8 cellular contexts compared by ENCODE assay signal in genomic region chr1:58785424-58786058, GRCh38. TPM values are rescaled to one million over a fixed set of nuclear protein-coding genes. Genes with fewer than 3 reads are reported as not detected.
DNase-seq lines count a peak whose midpoint lies in the region; ATAC-seq and TF ChIP-seq lines count a peak whose summit lies in the region.

No MANE protein-coding gene starts in this region.

- in situ Hi-C loops in brain microvascular endothelial cell (cut with HindIII; ENCODE audit: low pct_ligation_motif_present, low sequenced_read_pairs): no loop called here

- no peaks in the 10 kb centered on the region for H3K9me2 ChIP-seq in Karpas-422 (replicated peaks; ENCODE audit: insufficient read depth, low read length)
- H3K9me2 ChIP-seq in SK-N-SH: no peaks in the 10 kb centered on the region

- H3K27ac ChIP-seq in BLaER1 treated with 17β-estradiol and CSF1 and Interleukin-3, amounts not matched to agents 10 nM and 100 nM: peak overlapping the region; percentile 93 to 100 (median 97); a peak in 21 of 22 replicates
- H3K27ac ChIP-seq in Karpas-422 (ENCODE audit: low read length) (no peak overlapping the region), SK-N-SH (ENCODE audit: low read depth in 2 of 2, low read length in 1 of 2) (peak overlapping the region; percentile 68 to 98), brain microvascular endothelial cell (peak overlapping the region; percentile 95)

- no peak for ATAC-seq in GM21576 (IDR thresholded peaks at IDR 0.05; ENCODE audit: unreplicated experiment)

- TF ChIP-seq EP300 in SK-N-SH (IDR thresholded peaks at IDR 0.05; ENCODE audit: borderline replicate concordance in 1 of 2, low read depth in 1 of 2, low read length in 1 of 2): peak in 1 of 2 experiments; percentile 34; a peak in 1 of 4 replicates

- peaks cover 0 to 5% (median 0%) of the 10 kb centered on the region in 11 experiments; a peak in 4 of 22 replicates for H3K27me3 ChIP-seq in BLaER1 treated with 17β-estradiol and CSF1 and Interleukin-3, amounts not matched to agents 10 nM and 100 nM
- H3K27me3 ChIP-seq in Karpas-422 (ENCODE audit: low read length) (no peaks in the 10 kb centered on the region; the same call in 1 of the 2 replicates), SK-N-SH (ENCODE audit: insufficient read depth) (no peaks in the 10 kb centered on the region), brain microvascular endothelial cell (replicated peaks) (no peaks in the 10 kb centered on the region), kidney epithelial cell (ENCODE audit: control insufficient read depth, insufficient read depth, low read length) (no peaks in the 10 kb centered on the region)

- H3K9me3 ChIP-seq in BLaER1 treated with 17β-estradiol and CSF1 and Interleukin-3, amounts not matched to agents 10 nM and 100 nM (replicated peaks in 1 of 11): peaks cover 0 to 16% (median 11%) of the 10 kb centered on the region in 11 experiments; a peak in 13 of 22 replicates
- H3K9me3 ChIP-seq in Karpas-422 (ENCODE audit: low read length): no peaks in the 10 kb centered on the region
- no peaks in the 10 kb centered on the region for H3K9me3 ChIP-seq in SK-N-SH

- DNase-seq in Karpas-422 (peak; percentile 47), SK-N-SH (no peak), brain microvascular endothelial cell (no peak), kidney epithelial cell (ENCODE audit: low read depth) (peak; percentile 81), 8988T (no peak)
- peak; percentile 8 for DNase-seq in stimulated activated CD4-positive, alpha-beta T cell treated with anti-CD3 and anti-CD28 coated beads, Interleukin-15, amount 100 ng/mL, for 1 hour (ENCODE audit: low read depth in 1 of 2, low spot score in 1 of 2)

- H2AFZ ChIP-seq in Karpas-422 (ENCODE audit: low read length) (peak overlapping the region; percentile 96; the same call in 1 of the 2 replicates), SK-N-SH (ENCODE audit: low read depth) (peak overlapping the region; percentile 92)

- H3K9ac ChIP-seq in BLaER1 treated with 17β-estradiol and CSF1 and Interleukin-3, amounts not matched to agents 10 nM and 100 nM: peak overlapping the region; percentile 90 to 100 (median 96)
- H3K9ac ChIP-seq in Karpas-422 (ENCODE audit: low read length): peak overlapping the region; percentile 88
- H3K9ac ChIP-seq in SK-N-SH: peak overlapping the region; percentile 98

- H3K36me3 ChIP-seq in BLaER1 treated with 17β-estradiol and CSF1 and Interleukin-3, amounts not matched to agents 10 nM and 100 nM: peaks cover 0 to 25% (median 0%) of the 10 kb centered on the region in 11 experiments; a peak in 7 of 22 replicates
- H3K36me3 ChIP-seq in Karpas-422 (ENCODE audit: insufficient read depth, low read length): no peaks in the 10 kb centered on the region
- H3K36me3 ChIP-seq in SK-N-SH (replicated peaks in 1 of 2; ENCODE audit: control insufficient read depth in 1 of 2, insufficient read depth in 2 of 2, low read length in 1 of 2): peaks cover 10 to 25% of the 10 kb centered on the region in 2 experiments
- peaks cover 16% of the 10 kb centered on the region for H3K36me3 ChIP-seq in brain microvascular endothelial cell (replicated peaks)
- peaks cover 4% of the 10 kb centered on the region for H3K36me3 ChIP-seq in kidney epithelial cell (ENCODE audit: control insufficient read depth, insufficient read depth, low read length)

- WGBS in SK-N-SH (ENCODE audit: low lambda C conversion rate): 6% methylated on average over 13 of the region's 14 CpGs

- CTCF ChIA-PET in SK-N-SH (lab: Yijun Ruan, JAX): interaction anchor here (0.6 to 4.6 kb wide), 11 partner anchors 10 to 1007 kb away, joined by 3 to 27 read pairs (median 3); no protein-coding TSS in a partner anchor

- no peaks in the 10 kb centered on the region for H3K79me2 ChIP-seq in Karpas-422 (ENCODE audit: low read length)
- peaks cover 32% of the 10 kb centered on the region for H3K79me2 ChIP-seq in SK-N-SH (ENCODE audit: insufficient read depth)

- TF ChIP-seq CTCF in SK-N-SH (IDR thresholded peaks at IDR 0.05): no peak
- TF ChIP-seq CTCF in brain microvascular endothelial cell (IDR thresholded peaks at IDR 0.05; ENCODE audit: low read depth, low read length, missing control alignments): no peak
- no peak for TF ChIP-seq CTCF in kidney epithelial cell (IDR thresholded peaks at IDR 0.05; ENCODE audit: insufficient read depth, low read length, poor library complexity, severe bottlenecking)

- H4K20me1 ChIP-seq in BLaER1 treated with 17β-estradiol and CSF1 and Interleukin-3, amounts not matched to agents 10 nM and 100 nM: peaks cover 22 to 33% (median 32%) of the 10 kb centered on the region in 11 experiments; a peak in 19 of 22 replicates
- H4K20me1 ChIP-seq in Karpas-422 (ENCODE audit: insufficient read depth, low read depth, low read length): 0 out of 2 replicates have a peak, but pooled peaks cover 5% of the 10 kb centered on the region
- peaks cover 32% of the 10 kb centered on the region for H4K20me1 ChIP-seq in SK-N-SH (ENCODE audit: insufficient read depth)

- TF ChIP-seq RAD21 in SK-N-SH (IDR thresholded peaks at IDR 0.05; ENCODE audit: low read length): no peak

- POLR2A ChIA-PET in SK-N-SH (lab: Yijun Ruan, JAX): no interaction called here

- peak overlapping the region; percentile 77 to 99 (median 90) for H3K4me3 ChIP-seq in BLaER1 treated with 17β-estradiol and CSF1 and Interleukin-3, amounts not matched to agents 10 nM and 100 nM
- H3K4me3 ChIP-seq in Karpas-422 (ENCODE audit: low read length) (peak overlapping the region; percentile 83), SK-N-SH (ENCODE audit: low read depth in 2 of 2, low read length in 1 of 2) (peak overlapping the region; percentile 74 to 86), brain microvascular endothelial cell (ENCODE audit: low read depth, low read length) (peak overlapping the region; percentile 75), kidney epithelial cell (ENCODE audit: low read depth, low read length) (peak overlapping the region; percentile 62)

- peaks cover 16 to 32% (median 20%) of the 10 kb centered on the region in 10 experiments for H3K4me1 ChIP-seq in BLaER1 treated with 17β-estradiol and CSF1 and Interleukin-3, amounts not matched to agents 10 nM and 100 nM
- H3K4me1 ChIP-seq in Karpas-422 (ENCODE audit: low read length) (peaks cover 35% of the 10 kb centered on the region), SK-N-SH (ENCODE audit: control insufficient read depth in 1 of 2, insufficient read depth in 2 of 2, low read depth in 1 of 2, low read length in 1 of 2) (peaks cover 5 to 25% of the 10 kb centered on the region in 2 experiments; a peak in 2 of 4 replicates)

- peaks cover 15% of the 10 kb centered on the region for H3F3A ChIP-seq in SK-N-SH (replicated peaks; ENCODE audit: insufficient read depth)

- peak overlapping the region; percentile 90 to 99 (median 96) for H3K4me2 ChIP-seq in BLaER1 treated with 17β-estradiol and CSF1 and Interleukin-3, amounts not matched to agents 10 nM and 100 nM
- H3K4me2 ChIP-seq in Karpas-422 (ENCODE audit: low read depth, low read length, poor library complexity, severe bottlenecking) (peak overlapping the region; percentile 94), SK-N-SH (peak overlapping the region; percentile 93)

TF ChIP-seq in SK-N-SH, 30 proteins besides CTCF, POLR2A, EP300 and RAD21:
- TF ChIP-seq TAF1 (IDR thresholded peaks at IDR 0.05; ENCODE audit: borderline replicate concordance, low read depth, low read length): 0 out of 2 replicates have a peak, but pooled peaks have one; percentile 7
- peak; percentile 72 for TF ChIP-seq TCF12 (IDR thresholded peaks at IDR 0.05)
- peak; percentile 79 for TF ChIP-seq NFIC (IDR thresholded peaks at IDR 0.05; ENCODE audit: borderline replicate concordance)
- TF ChIP-seq SMC3 (IDR thresholded peaks at IDR 0.05; ENCODE audit: low read depth, low read length): 0 out of 2 replicates have a peak, but pooled peaks have one; percentile 8
- TF ChIP-seq TEAD4 (IDR thresholded peaks at IDR 0.05; ENCODE audit: borderline replicate concordance, insufficient read depth): 0 out of 2 replicates have a peak, but pooled peaks have one; percentile 26
- TF ChIP-seq USF2 (IDR thresholded peaks at IDR 0.05; ENCODE audit: borderline replicate concordance, low read depth, low read length): no peak
- TF ChIP-seq YY1 (IDR thresholded peaks at IDR 0.05; ENCODE audit: low read depth): no peak

RNA-seq across cellular contexts. Expression of gene JUN, which starts 1.7 kb away (rescaled TPM):
- 2.1 and 5.4 TPM in 2 replicates for total RNA-seq in Karpas-422 (2014; rRNA removed; shearing (Covaris generic); ENCODE audit: low replicate concordance)
- 54.6 and 66.5 TPM in 2 replicates for polyA plus RNA-seq in SK-N-SH (2012; rRNA removed)
- polyA plus RNA-seq in SK-N-SH (2012; cell fraction: cytosol; rRNA removed): 34.2 and 46.9 TPM in 2 replicates
- polyA plus RNA-seq in SK-N-SH (2012; cell fraction: nucleus; rRNA removed): 83.5 and 100 TPM in 2 replicates
- 67.8 and 78.5 TPM in 2 replicates for total RNA-seq in kidney epithelial cell

Comparison
In these comparisons a context has a peak if more than half of its experiments do, and no peak if none do; other contexts are left out.
1. DNase-seq: peak in Karpas-422 (single experiment), kidney epithelial cell (single experiment) and stimulated activated CD4-positive, alpha-beta T cell treated with anti-CD3 and anti-CD28 coated beads, Interleukin-15, amount 100 ng/mL, for 1 hour (2 of 2); none in SK-N-SH (single experiment), brain microvascular endothelial cell (single experiment) and 8988T (single experiment).
2. RNA of gene JUN, which starts 1.7 kb away (total RNA-seq): 67.8 to 78.5 TPM in kidney epithelial cell; 2.1 to 5.4 TPM in Karpas-422; every median in the first group is over 10 times any median in the second.
3. Peak in every context shown above with its lines, with median percentiles within 50 percentile points of each other: H3K4me2 ChIP-seq, H3K4me3 ChIP-seq and H3K9ac ChIP-seq.